In the genomic region with DNA sequence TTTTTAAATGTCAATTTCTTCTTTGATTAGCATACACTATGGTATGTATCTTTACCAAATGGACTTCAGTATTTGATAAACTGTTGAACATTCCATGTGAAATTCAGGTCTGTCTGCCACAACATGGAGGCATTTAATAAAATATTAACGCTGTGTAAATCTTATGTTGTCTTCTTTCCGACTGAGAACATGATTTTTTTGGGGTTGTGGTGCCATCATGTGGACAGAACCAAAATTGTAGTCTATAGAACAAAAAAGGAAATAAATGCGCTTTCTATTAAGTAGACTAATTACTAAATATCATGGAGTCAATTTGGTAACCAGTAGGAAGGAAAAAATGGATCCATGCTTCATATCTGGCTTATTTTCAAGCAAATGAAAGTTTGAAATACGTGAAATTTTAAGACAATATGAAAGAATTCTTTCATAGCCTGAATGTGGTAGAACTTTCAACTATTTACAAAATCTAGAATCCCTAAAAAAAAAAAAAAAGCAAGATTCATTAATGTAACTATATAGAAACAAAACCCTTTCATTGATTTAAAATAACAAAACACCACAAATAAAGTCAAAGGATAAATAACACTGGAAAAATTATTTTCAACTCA, we compare ENCODE assay signal across 8 cellular contexts. TPM values are rescaled to one million over a fixed set of nuclear protein-coding genes. Genes with fewer than 3 reads are reported as not detected.
A peak's percentile ranks its signal among the peaks of the same experiment; 100 is the strongest.
DNase-seq lines count a peak whose midpoint lies in the region; ATAC-seq, FAIRE-seq and TF ChIP-seq lines count a peak whose summit lies in the region.

No MANE protein-coding gene starts in this region.

- H3K79me2 ChIP-seq in OCI-LY7 (ENCODE audit: insufficient read depth, low read depth, low read length) = no peaks in the 10 kb centered on the region

- peak; percentile 76 for TF ChIP-seq CTCF in CD8-positive, alpha-beta T cell (IDR thresholded peaks at IDR 0.05)
- peak; percentile 86 for TF ChIP-seq CTCF in OCI-LY7 (conservative IDR thresholded peaks at IDR 0.05; ENCODE audit: low read length)
- peak; percentile 15 to 90 (median 76) for TF ChIP-seq CTCF in body of pancreas (IDR thresholded peaks at IDR 0.05)
- peak; percentile 65 for TF ChIP-seq CTCF in thoracic aorta (IDR thresholded peaks at IDR 0.05)

- H3K4me2 ChIP-seq in OCI-LY7 (ENCODE audit: low read length) = no peak overlapping the region

- H3K27me3 Mint-ChIP-seq in CD8-positive, alpha-beta T cell (ENCODE audit: low read depth) = peaks cover 6% of the 10 kb centered on the region

- no peak for TF ChIP-seq POLR2A in body of pancreas (IDR thresholded peaks at IDR 0.05)
- TF ChIP-seq POLR2A in GM12891 (IDR thresholded peaks at IDR 0.05; ENCODE audit: low read depth, low read length) = no peak

- no peak for ATAC-seq in CD8-positive, alpha-beta T cell
- ATAC-seq in body of pancreas (no peak), thoracic aorta (ENCODE audit: insufficient number of reproducible peaks, low FRiP score, low read depth) (no peak), HG03378 (IDR thresholded peaks at IDR 0.05; ENCODE audit: unreplicated experiment) (no peak)

- no peaks in the 10 kb centered on the region for H3K9me2 ChIP-seq in OCI-LY7 (ENCODE audit: insufficient read depth, low read length)

- no peak overlapping the region for H3K27ac Mint-ChIP-seq in CD8-positive, alpha-beta T cell

- CTCF ChIA-PET in CD8-positive, alpha-beta T cell (lab: Charles Lee) = interaction anchor here (0.6 to 7.5 kb wide), 5 partner anchors 48 to 1167 kb away, joined by 3 to 68 read pairs (median 8); no protein-coding TSS in a partner anchor
- CTCF ChIA-PET in OCI-LY7 (lab: Charles Lee; ENCODE audit: unreplicated experiment) = no interaction called here

- peaks cover 13% of the 10 kb centered on the region for H3K4me1 Mint-ChIP-seq in CD8-positive, alpha-beta T cell (ENCODE audit: low read depth)

- H3K4me1 ChIP-seq in CD8-positive, alpha-beta T cell (ENCODE audit: insufficient read depth, low read length) = peaks cover 7% of the 10 kb centered on the region
- H3K4me1 ChIP-seq in OCI-LY7 (ENCODE audit: insufficient read depth, low read length, poor library complexity, severe bottlenecking) (no peaks in the 10 kb centered on the region), body of pancreas (peaks cover 28% of the 10 kb centered on the region), thoracic aorta (ENCODE audit: control insufficient read depth in 1 of 2, low read depth in 2 of 2) (peaks cover 0 to 14% of the 10 kb centered on the region in 2 donors)

- H3K27me3 ChIP-seq in CD8-positive, alpha-beta T cell (ENCODE audit: insufficient read depth, low read length) = peaks cover 8% of the 10 kb centered on the region
- no peaks in the 10 kb centered on the region for H3K27me3 ChIP-seq in body of pancreas
- no peaks in the 10 kb centered on the region for H3K27me3 ChIP-seq in thoracic aorta (replicated peaks; ENCODE audit: insufficient read depth)

- H3K4me3 Mint-ChIP-seq in CD8-positive, alpha-beta T cell = no peak overlapping the region

- H4K20me1 ChIP-seq in OCI-LY7 (ENCODE audit: insufficient read depth, low read length) = no peaks in the 10 kb centered on the region

- FAIRE-seq in GM18507 (lab: Jason Lieb, UNC) (peak; percentile 70), GM12891 (lab: Jason Lieb, UNC) (no peak)

- POLR2A ChIA-PET in CD8-positive, alpha-beta T cell (lab: Charles Lee) = no interaction called here
- POLR2A ChIA-PET in OCI-LY7 (lab: Charles Lee) = no interaction called here

- 4% methylated on average over 4 of the region's 4 CpGs for WGBS in body of pancreas, 2 donors

- no peak overlapping the region for H2AFZ ChIP-seq in OCI-LY7 (ENCODE audit: low read length)

- H3K36me3 ChIP-seq in CD8-positive, alpha-beta T cell (ENCODE audit: insufficient read depth, low read length) = no peaks in the 10 kb centered on the region
- H3K36me3 ChIP-seq in OCI-LY7 (ENCODE audit: insufficient read depth, low read length) (no peaks in the 10 kb centered on the region), body of pancreas (replicated peaks in 1 of 2; ENCODE audit: insufficient read depth in 1 of 2, low read depth in 2 of 2) (no peaks in the 10 kb centered on the region), thoracic aorta (no peaks in the 10 kb centered on the region)

- peak in 3 of 7 experiments; percentile 25 to 42 (median 33) for DNase-seq in CD8-positive, alpha-beta T cell
- DNase-seq in GM18507 (ENCODE audit: extremely low spot score, insufficient read length, low read depth) (no peak), OCI-LY7 (ENCODE audit: low spot score) (peak; percentile 42), body of pancreas (peak; percentile 40 to 56 (median 54)), left kidney (ENCODE audit: low read depth, low spot score) (peak; percentile 78), thoracic aorta (ENCODE audit: low spot score) (no peak), GM12891 (ENCODE audit: insufficient read length, low spot score) (no peak)

- intact Hi-C loops in CD8-positive, alpha-beta T cell (cut with DNase I, micrococcal nuclease) = loop anchor here (2.0 to 10.0 kb wide), 4 partner anchors 812 to 1648 kb away; partner anchors contain the start of gene MAP3K1 (in 2 of the 2)
- intact Hi-C loops in OCI-LY7 (cut with micrococcal nuclease; ENCODE audit: unreplicated experiment) (loop anchor here (1.0 to 10.0 kb wide), 3 partner anchors 683 to 1164 kb away; no protein-coding TSS in a partner anchor), body of pancreas (cut with DNase I) (loop anchor here (10.0 kb wide), 3 partner anchors 678 to 1178 kb away; no protein-coding TSS in a partner anchor)

- no peak overlapping the region for H3K27ac ChIP-seq in CD8-positive, alpha-beta T cell (ENCODE audit: low read depth, low read length)
- H3K27ac ChIP-seq in OCI-LY7 (ENCODE audit: low read depth, low read length, poor library complexity, severe bottlenecking) (no peak overlapping the region), body of pancreas (peak overlapping the region in 3 of 4 donors; percentile 44 to 99 (median 56)), thoracic aorta (peak overlapping the region in 1 of 2 donors; percentile 97)

- H3K9me3 Mint-ChIP-seq in CD8-positive, alpha-beta T cell = no peaks in the 10 kb centered on the region

- H3K36me3 Mint-ChIP-seq in CD8-positive, alpha-beta T cell = peaks cover 2% of the 10 kb centered on the region

- no TSS peak for BruUV-seq in OCI-LY7 (replicated peaks; lab: Mats Ljungman, UMichigan)

- no peaks in the 10 kb centered on the region for H3K9me3 ChIP-seq in CD8-positive, alpha-beta T cell (ENCODE audit: low read length)
- H3K9me3 ChIP-seq in OCI-LY7 (ENCODE audit: low read length) = no peaks in the 10 kb centered on the region
- no peaks in the 10 kb centered on the region for H3K9me3 ChIP-seq in body of pancreas
- H3K9me3 ChIP-seq in thoracic aorta = no peaks in the 10 kb centered on the region

- no peak overlapping the region for H3K4me3 ChIP-seq in CD8-positive, alpha-beta T cell (ENCODE audit: low read depth, low read length)
- no peak overlapping the region for H3K4me3 ChIP-seq in OCI-LY7 (ENCODE audit: low read depth, low read length, poor library complexity, severe bottlenecking)
- no peak overlapping the region for H3K4me3 ChIP-seq in body of pancreas
- no peak overlapping the region for H3K4me3 ChIP-seq in thoracic aorta

TF ChIP-seq in GM12891, 5 proteins besides CTCF, POLR2A, EP300 and RAD21:
- TF ChIP-seq POLR2AphosphoS5 (IDR thresholded peaks at IDR 0.05; ENCODE audit: low read depth, low read length) (no peak), SPI1 (IDR thresholded peaks at IDR 0.05; ENCODE audit: low read depth, low read length) (no peak), PAX5 (IDR thresholded peaks at IDR 0.05; ENCODE audit: insufficient read depth, low read length, severe bottlenecking) (no peak), TAF1 (IDR thresholded peaks at IDR 0.05; ENCODE audit: low read depth, low read length) (no peak), POU2F2 (IDR thresholded peaks at IDR 0.05; ENCODE audit: low read depth, low read length) (no peak)

RNA-seq across cellular contexts. Expression of gene PLK2, which starts 2.8 kb away (rescaled TPM):
- 10 to 100 TPM; 53.3 to 68.1 TPM for total RNA-seq in CD8-positive, alpha-beta T cell
- total RNA-seq in OCI-LY7 (2014; rRNA removed; shearing (Covaris generic)) = 0.19 TPM in 1 of 2 replicates, not detected in the other
- total RNA-seq in OCI-LY7 (2022) = 0.59 TPM in 1 of 2 replicates, not detected in the other
- 10 to 100 TPM; 24.4 to 30.7 TPM for total RNA-seq in body of pancreas
- 100 to 1,000 TPM; 126 to 180 TPM for total RNA-seq in thoracic aorta
- polyA plus RNA-seq in GM12891 (2012; ENCODE audit: low read depth, missing spikeins) = 0.91 TPM

RNA-seq across cellular contexts. Expression of gene GAPT, which starts 28.5 kb away (rescaled TPM):
- under 1 TPM in 1 of 2 experiments, not detected in 1; 0.54 TPM for total RNA-seq in CD8-positive, alpha-beta T cell
- total RNA-seq in OCI-LY7 (2014; rRNA removed; shearing (Covaris generic)) = 15.1 and 16.6 TPM in 2 replicates
- 9.0 and 11.2 TPM in 2 replicates for total RNA-seq in OCI-LY7 (2022)
- 1 to 10 TPM in 1 of 2 donors, not detected in 1; 1.3 TPM for total RNA-seq in body of pancreas
- 1 to 10 TPM in 1 of 2 donors, under 1 TPM in 1; 0.14 to 1.6 TPM for total RNA-seq in thoracic aorta
- polyA plus RNA-seq in GM12891 (2012; ENCODE audit: low read depth, missing spikeins) = 0.35 TPM

Comparison
In these comparisons a context has a peak if more than half of its experiments do, and no peak if none do; other contexts are left out.
1. DNase-seq: peak in OCI-LY7 (single experiment), body of pancreas (4 of 4) and left kidney (single experiment); none in GM18507 (single experiment), thoracic aorta (single experiment) and GM12891 (single experiment).
2. H3K27ac ChIP-seq: peak in body of pancreas (3 of 4); none in CD8-positive, alpha-beta T cell (single experiment) and OCI-LY7 (single experiment).
3. RNA of gene PLK2, which starts 2.8 kb away (total RNA-seq): 126 to 180 TPM in thoracic aorta, 53.3 to 68.1 TPM in CD8-positive, alpha-beta T cell and 24.4 to 30.7 TPM in body of pancreas; 0.19 to 0.59 TPM in OCI-LY7; every median in the first group is over 10 times any median in the second.
4. Peak in every context shown above with its lines, with median percentiles within 50 percentile points of each other: CTCF ChIP-seq.